Comparison of ENCODE assay signal across 12 cellular contexts in the genomic region with DNA sequence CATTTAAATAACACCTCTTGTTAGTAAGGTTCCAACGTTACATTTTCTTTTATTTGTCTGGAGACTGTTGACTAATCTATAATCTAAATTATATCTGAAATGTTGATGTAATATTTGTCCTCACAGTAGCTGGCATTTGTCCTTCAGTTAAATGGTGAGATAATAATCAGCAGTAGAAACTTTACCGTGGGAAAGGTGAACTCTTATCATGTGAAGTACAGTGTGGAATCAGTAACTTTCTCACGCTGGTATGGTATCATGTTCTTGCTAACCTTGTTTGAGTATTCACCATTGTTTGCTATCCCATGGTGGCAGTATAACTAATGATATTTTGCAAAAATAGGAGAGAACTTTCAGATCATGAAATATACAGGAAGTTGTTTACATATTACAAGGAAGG. TPM values are rescaled to one million over a fixed set of nuclear protein-coding genes. Genes with fewer than 3 reads are reported as not detected.
DNase-seq lines count a peak whose midpoint lies in the region; ATAC-seq, FAIRE-seq and TF ChIP-seq lines count a peak whose summit lies in the region.
"Had no signal": no experiment of that assay in that cellular context is flagged by ENCODE, and none has a peak within 500 bp of the region (broad histone marks: within the 10 kb centered on the region; RNA-seq: fewer than 3 reads in every experiment).

No MANE protein-coding gene starts in this region.

- no peaks in the 10 kb centered on the region for H3K9me3 Mint-ChIP-seq in CD8-positive, alpha-beta memory T cell
- H3K9me3 Mint-ChIP-seq: activated naive CD4-positive, alpha-beta T cell treated with anti-CD3 and anti-CD28 coated beads, Interleukin-2, amount 50 U/mL, for 72 hours; central memory CD8-positive, alpha-beta T cell had no signal

- H3K27me3 Mint-ChIP-seq in CD8-positive, alpha-beta memory T cell: peaks cover 0 to 3% of the 10 kb centered on the region in 2 donors
- H3K27me3 Mint-ChIP-seq: central memory CD8-positive, alpha-beta T cell had no signal

- TF ChIP-seq POLR2A in GM12891 (IDR thresholded peaks at IDR 0.05; ENCODE audit: low read depth, low read length): no peak

- H3K4me3 ChIP-seq in choroid plexus epithelial cell (ENCODE audit: low read depth, low read length): no peak overlapping the region
- peak overlapping the region in 2 of 4 donors; percentile 79 to 95 for H3K4me3 ChIP-seq in pancreas
- no peak overlapping the region for H3K4me3 ChIP-seq in CD8-positive, alpha-beta memory T cell (ENCODE audit: low read length)

- DNase-seq in GM12891 (ENCODE audit: insufficient read length, low spot score) (no peak), LoVo (ENCODE audit: low spot score) (peak; percentile 32), choroid plexus epithelial cell (ENCODE audit: low read depth) (peak; percentile 41), pancreas (no peak), NCI-H187 (lab: John Stamatoyannopoulos, UW) (no peak), NCI-H1930 (lab: John Stamatoyannopoulos, UW) (no peak)
- no peak for DNase-seq in CD8-positive, alpha-beta memory T cell
- DNase-seq: activated CD8-positive, alpha-beta memory T cell treated with anti-CD3 and anti-CD28 coated beads for 24 hours had no signal

- H3K4me1 ChIP-seq in pancreas: peaks cover 7 to 28% (median 26%) of the 10 kb centered on the region in 3 donors
- peaks cover 12% of the 10 kb centered on the region for H3K4me1 ChIP-seq in CD8-positive, alpha-beta memory T cell (ENCODE audit: insufficient read depth, low read length)

- H3K36me3 Mint-ChIP-seq in CD8-positive, alpha-beta memory T cell: peaks cover 0 to 36% (median 6%) of the 10 kb centered on the region in 3 donors

- no peaks in the 10 kb centered on the region for H3K27me3 ChIP-seq in pancreas
- H3K27me3 ChIP-seq in CD8-positive, alpha-beta memory T cell (ENCODE audit: insufficient read depth, low read length, poor library complexity, severe bottlenecking): no peaks in the 10 kb centered on the region

- no peaks in the 10 kb centered on the region for H3K9me3 ChIP-seq in pancreas
- H3K9me3 ChIP-seq in CD8-positive, alpha-beta memory T cell (ENCODE audit: low read length): no peaks in the 10 kb centered on the region

- H3K4me3 Mint-ChIP-seq in CD8-positive, alpha-beta memory T cell: peak overlapping the region in 1 of 7 donors; percentile 1
- H3K4me3 Mint-ChIP-seq: central memory CD8-positive, alpha-beta T cell had no signal

- POLR2A ChIA-PET in CD8-positive, alpha-beta memory T cell (lab: Charles Lee): interaction anchor here (1.2 kb wide), 1 partner anchor 238 kb away, joined by 3 read pairs; no protein-coding TSS in a partner anchor

- peaks cover 26 to 41% (median 35%) of the 10 kb centered on the region in 3 donors for H3K4me1 Mint-ChIP-seq in CD8-positive, alpha-beta memory T cell

- peaks cover 0 to 16% (median 11%) of the 10 kb centered on the region in 3 donors for H3K36me3 ChIP-seq in pancreas
- peaks cover 9% of the 10 kb centered on the region for H3K36me3 ChIP-seq in CD8-positive, alpha-beta memory T cell (ENCODE audit: insufficient read depth, low read length)

- peak overlapping the region; percentile 6 to 98 (median 58) for H3K27ac ChIP-seq in pancreas
- H3K27ac ChIP-seq in CD8-positive, alpha-beta memory T cell (ENCODE audit: low read depth, low read length): no peak overlapping the region

- ATAC-seq in pancreas: peak; percentile 15 to 53 (median 34)
- ATAC-seq: activated naive CD4-positive, alpha-beta T cell treated with anti-CD3 and anti-CD28 coated beads, Interleukin-2, amount 50 U/mL, for 72 hours; HCT116 had no signal

- CTCF ChIA-PET in CD8-positive, alpha-beta memory T cell (lab: Charles Lee): interaction anchor here (1.4 kb wide), 1 partner anchor 239 kb away, joined by 3 read pairs; no protein-coding TSS in a partner anchor

- TF ChIP-seq CTCF in choroid plexus epithelial cell (conservative IDR thresholded peaks at IDR 0.05; ENCODE audit: low read depth, low read length) (no peak), pancreas (IDR thresholded peaks at IDR 0.05) (no peak)

- intact Hi-C loops in pancreas (cut with DNase I): loop anchor here in 1 of 3 donors (10.0 kb wide), 1 partner anchor 65 kb away; the partner anchor contains the start of gene C6orf62

- WGBS in pancreas, 2 donors: 10 to 11% methylated on average over 3 of the region's 3 CpGs

- H3K27ac Mint-ChIP-seq in CD8-positive, alpha-beta memory T cell: no peak overlapping the region
- H3K27ac Mint-ChIP-seq: activated naive CD4-positive, alpha-beta T cell treated with anti-CD3 and anti-CD28 coated beads, Interleukin-2, amount 50 U/mL, for 72 hours had no signal

- FAIRE-seq in GM12891 (lab: Jason Lieb, UNC) (peak; percentile 75), pancreas (lab: Jason Lieb, UNC) (no peak)

TF ChIP-seq in GM12891, 5 proteins besides CTCF, POLR2A, EP300 and RAD21:
- TF ChIP-seq POU2F2 (IDR thresholded peaks at IDR 0.05; ENCODE audit: low read depth, low read length): no peak
- no peak for TF ChIP-seq SPI1 (IDR thresholded peaks at IDR 0.05; ENCODE audit: low read depth, low read length)
- no peak for TF ChIP-seq PAX5 (IDR thresholded peaks at IDR 0.05; ENCODE audit: insufficient read depth, low read length, severe bottlenecking)
- TF ChIP-seq TAF1 (IDR thresholded peaks at IDR 0.05; ENCODE audit: low read depth, low read length): no peak
- no peak for TF ChIP-seq POLR2AphosphoS5 (IDR thresholded peaks at IDR 0.05; ENCODE audit: low read depth, low read length)

RNA-seq across cellular contexts. Expression of gene GMNN, which starts 4.7 kb away (rescaled TPM):
- 38.9 TPM for polyA plus RNA-seq in GM12891 (2012; ENCODE audit: low read depth, missing spikeins)
- 10 to 100 TPM; 36.5 to 69.4 (median 50.3) TPM for total RNA-seq in pancreas
- polyA plus RNA-seq in pancreas: 10 to 100 TPM; 44.4 to 57.0 TPM
- total RNA-seq in CD8-positive, alpha-beta memory T cell: 10 to 100 TPM; 65.8 to 67.0 TPM
- 6.8 TPM for polyA plus RNA-seq in CD8-positive, alpha-beta memory T cell

RNA-seq across cellular contexts. Expression of gene ARMH2, which starts 19.3 kb away (rescaled TPM):
- polyA plus RNA-seq in GM12891 (2012; ENCODE audit: low read depth, missing spikeins): not detected
- not detected for total RNA-seq in pancreas
- not detected for polyA plus RNA-seq in pancreas
- total RNA-seq in CD8-positive, alpha-beta memory T cell: under 1 TPM in 1 of 2 experiments, not detected in 1; 0.55 TPM
- polyA plus RNA-seq in CD8-positive, alpha-beta memory T cell: 0.78 TPM
- total RNA-seq: temporal lobe had no signal

Comparison
In these comparisons a context has a peak if more than half of its experiments do, and no peak if none do; other contexts are left out.
1. DNase-seq: peak in LoVo (single experiment) and choroid plexus epithelial cell (single experiment); none in GM12891 (single experiment), pancreas (0 of 6), NCI-H187 (0 of 2), NCI-H1930 (0 of 2) and CD8-positive, alpha-beta memory T cell (0 of 5).